Comparison of ENCODE assay signal across 2 cellular contexts in the genomic region with DNA sequence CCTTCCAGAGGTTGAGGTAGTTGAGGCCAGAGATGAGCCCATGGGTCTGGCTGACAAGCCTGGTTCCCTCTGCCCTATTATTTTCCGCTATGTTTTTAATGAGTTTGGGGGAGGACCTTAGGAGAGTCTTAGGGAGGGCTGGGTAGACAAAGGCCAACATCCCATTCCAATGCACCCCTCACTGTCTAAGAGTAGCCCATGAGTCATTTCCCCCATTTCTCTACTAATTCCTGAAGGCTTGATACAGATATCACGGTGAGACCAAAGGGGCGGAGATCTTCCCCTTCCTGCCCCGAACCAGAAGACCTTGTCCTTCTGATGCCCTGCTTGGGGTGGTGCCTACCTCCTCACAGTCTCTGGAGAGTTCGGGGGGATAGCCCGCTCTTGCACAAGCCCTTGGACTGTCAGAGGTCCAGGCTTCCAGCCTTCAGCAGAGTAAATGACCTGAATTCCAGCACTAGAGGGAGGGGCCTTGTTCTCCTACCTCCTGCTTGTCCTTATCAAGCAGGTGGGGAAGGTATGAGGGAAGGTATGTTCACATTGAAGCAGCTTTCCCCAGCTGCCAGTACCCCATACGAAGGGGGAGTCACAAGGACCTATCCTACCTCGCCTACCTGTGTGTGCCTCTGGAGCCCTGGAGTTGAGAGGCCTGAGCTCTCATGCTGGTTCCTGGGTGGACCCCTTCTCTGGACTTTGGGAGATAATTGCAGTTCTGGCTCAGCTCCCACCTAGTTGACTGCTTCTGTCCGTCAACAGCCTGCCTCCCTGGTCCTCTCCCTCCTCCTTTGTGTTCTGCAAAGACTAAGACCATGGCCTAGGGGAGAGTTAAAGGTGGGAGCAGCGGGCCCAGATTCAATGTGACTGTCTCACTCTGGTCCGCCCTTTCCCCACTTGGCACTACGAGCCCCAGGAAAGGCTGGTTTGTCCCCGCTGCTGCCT.
TF ChIP-seq lines count a peak whose summit lies in the region.

No MANE protein-coding gene starts in this region.

TF ChIP-seq in SK-N-SH treated with all-trans-retinoic acid at 6 μM for 48 hours, 23 proteins besides CTCF, POLR2A, EP300 and RAD21:
- TF ChIP-seq BACH2 (CRISPR knock-in tag; IDR thresholded peaks at IDR 0.05; ENCODE audit: borderline replicate concordance) (no peak), ISL1 (CRISPR knock-in tag; IDR thresholded peaks at IDR 0.05) (no peak)
TF ChIP-seq in SK-N-SH treated with all-trans-retinoic acid at 6 μM for 48 hours: peak in this region for 0.

TF ChIP-seq in endothelial cell of umbilical vein, 7 proteins besides CTCF, POLR2A, EP300 and RAD21:
- TF ChIP-seq FOS (IDR thresholded peaks at IDR 0.05; ENCODE audit: borderline replicate concordance, insufficient read depth, low read length) (peak; percentile 52), JUN (IDR thresholded peaks at IDR 0.05; ENCODE audit: borderline replicate concordance, insufficient read depth, insufficient read length, low read depth) (peak; percentile 78)
- TF ChIP-seq, protein P1, sequence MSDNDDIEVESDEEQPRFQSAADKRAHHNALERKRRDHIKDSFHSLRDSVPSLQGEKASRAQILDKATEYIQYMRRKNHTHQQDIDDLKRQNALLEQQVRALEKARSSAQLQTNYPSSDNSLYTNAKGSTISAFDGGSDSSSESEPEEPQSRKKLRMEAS (IDR thresholded peaks at IDR 0.05; ENCODE audit: insufficient read depth, insufficient read length), result no peak
